35 cellular contexts compared by ENCODE assay signal in the genomic region with DNA sequence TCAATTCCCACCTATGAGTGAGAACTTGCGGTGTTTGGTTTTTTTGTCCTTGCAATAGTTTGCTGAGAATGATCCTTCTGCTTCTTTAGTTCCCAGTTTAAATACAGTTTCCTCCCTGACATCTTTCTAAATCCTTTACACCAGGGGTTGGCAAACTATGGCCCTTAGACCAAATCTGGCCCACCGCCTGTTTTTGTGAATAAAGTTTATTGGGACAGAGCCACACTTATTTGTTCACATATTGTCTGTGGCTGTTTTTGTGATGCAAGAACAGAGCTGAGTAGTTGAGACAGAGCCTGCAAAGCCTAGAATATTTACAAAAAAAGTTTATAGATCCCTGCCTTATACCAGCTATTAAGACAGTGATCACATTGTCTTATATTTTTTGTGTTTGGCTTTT. TPM values are rescaled to one million over a fixed set of nuclear protein-coding genes. Genes with fewer than 3 reads are reported as not detected.
"Had no signal": no experiment of that assay in that cellular context is flagged by ENCODE, and none has a peak within 500 bp of the region (broad histone marks: within the 10 kb centered on the region; RNA-seq: fewer than 3 reads in every experiment).

No MANE protein-coding gene starts in this region.

- H3K9me3 ChIP-seq: adrenal gland, body of pancreas, Peyer's patch had no signal

- H3K36me3 ChIP-seq: adrenal gland, Peyer's patch had no signal

- H3K27ac Mint-ChIP-seq: activated CD4-positive, alpha-beta T cell treated with anti-CD3 and anti-CD28 coated beads, Interleukin-2, amount 10 ng/mL, durations not matched to agents 7 days and 5 days; activated CD8-positive, alpha-beta T cell treated with anti-CD3 and anti-CD28 coated beads, Interleukin-2, amount 10 ng/mL, durations not matched to agents 7 days and 5 days; activated naive CD4-positive, alpha-beta T cell treated with anti-CD3 and anti-CD28 coated beads for 36 hours; activated naive CD4-positive, alpha-beta T cell treated with anti-CD3 and anti-CD28 coated beads, Interleukin-2, amount 50 U/mL, for 72 hours; activated T-cell treated with anti-CD3 and anti-CD28 coated beads, Interleukin-2, amount 50 U/mL, for 24 hours had no signal

- H3K27me3 ChIP-seq: adrenal gland, body of pancreas, Peyer's patch had no signal

- ATAC-seq: activated CD8-positive, alpha-beta T cell treated with anti-CD3 and anti-CD28 coated beads, Interleukin-2, amount 10 ng/mL, durations not matched to agents 7 days and 5 days; activated naive CD4-positive, alpha-beta T cell treated with anti-CD3 and anti-CD28 coated beads, Interleukin-2, amount 50 U/mL, for 72 hours; body of pancreas; K562; PC-3; Right ventricle myocardium inferior had no signal

- H3K4me1 ChIP-seq: adrenal gland, body of pancreas, Peyer's patch had no signal

- DNase-seq: activated CD4-positive, alpha-beta T cell treated with anti-CD3 and anti-CD28 coated beads for 1 hour; activated CD4-positive, alpha-beta T cell treated with anti-CD3 and anti-CD28 coated beads, Interleukin-2, amount 10 ng/mL, durations not matched to agents 7 days and 5 days; activated CD4-positive, alpha-beta T cell treated with anti-CD3 and anti-CD28 coated beads, Interleukin-2, amount 50 U/mL, for 48 hours; activated CD4-positive, CD25-positive, alpha-beta regulatory T cell; activated CD8-positive, alpha-beta T cell treated with anti-CD3 and anti-CD28 coated beads, Interleukin-2, amount 10 ng/mL, durations not matched to agents 7 days and 5 days; activated gamma-delta T cell treated with Interleukin-2 at 50 U/mL for 16 hours; activated naive CD4-positive, alpha-beta T cell treated with anti-CD3 and anti-CD28 coated beads for 36 hours; activated T-cell treated with anti-CD3 and anti-CD28 coated beads, Interleukin-2, amount 50 U/mL, for 24 hours; adrenal gland; body of pancreas; IMR-90; NCI-H1048; NCI-H1105 treated with DMSO at 0.1 percent for 48 hours; NCI-H1436; NCI-H1694; NCI-H2029; NCI-H345; NCI-H524 treated with DMSO at 0.1 percent for 48 hours; NK-92 treated with Interleukin-12 subunit alpha and Interleukin-12 subunit beta, amount 100 ng/mL, for 24 hours; PC-3; Peyer's patch; RPMI8226; SIG-M5; SW 1271; T-helper 1 cell; T1000; WERI-Rb-1 had no signal

- H3K36me3 Mint-ChIP-seq: activated naive CD4-positive, alpha-beta T cell treated with anti-CD3 and anti-CD28 coated beads, Interleukin-2, amount 50 U/mL, for 72 hours had no signal

- H3K4me3 ChIP-seq: adrenal gland, body of pancreas, K562, Peyer's patch had no signal

- H3K27ac ChIP-seq: adrenal gland, body of pancreas, Peyer's patch, WERI-Rb-1 had no signal

- H3K4me3 Mint-ChIP-seq: activated CD4-positive, alpha-beta T cell treated with anti-CD3 and anti-CD28 coated beads, Interleukin-2, amount 10 ng/mL, durations not matched to agents 7 days and 5 days; activated CD8-positive, alpha-beta T cell treated with anti-CD3 and anti-CD28 coated beads, Interleukin-2, amount 10 ng/mL, durations not matched to agents 7 days and 5 days; activated naive CD4-positive, alpha-beta T cell treated with anti-CD3 and anti-CD28 coated beads for 36 hours; activated T-cell treated with anti-CD3 and anti-CD28 coated beads, Interleukin-2, amount 50 U/mL, for 24 hours had no signal

RNA-seq across cellular contexts. Expression of gene SERPINA10, which starts 53.7 kb away (rescaled TPM):
- total RNA-seq: activated CD4-positive, alpha-beta T cell treated with anti-CD3 and anti-CD28 coated beads, Interleukin-2, amount 10 ng/mL, durations not matched to agents 7 days and 5 days; activated CD8-positive, alpha-beta T cell treated with anti-CD3 and anti-CD28 coated beads, Interleukin-2, amount 10 ng/mL, durations not matched to agents 7 days and 5 days; activated naive CD4-positive, alpha-beta T cell treated with anti-CD3 and anti-CD28 coated beads for 36 hours; activated naive CD4-positive, alpha-beta T cell treated with anti-CD3 and anti-CD28 coated beads, Interleukin-2, amount 50 U/mL, for 72 hours; adrenal gland; astrocyte; bronchial epithelial cell; IMR-90; K562; M059J; NCI-H460; PC-3; Peyer's patch; Right ventricle myocardium inferior; T-helper 2 cell treated with Interferon-gamma antibody and Interleukin-4, amounts not matched to agents 100 ng/mL and 5 ng/mL, for 36 hours had no signal
